In genomic region chr1:165169028-165169427, GRCh38 we compare ENCODE assay signal across 17 cellular contexts.
"Had no signal": no experiment of that assay in that cellular context is flagged by ENCODE, and none has a peak within 500 bp of the region (broad histone marks: within the 10 kb centered on the region; RNA-seq: fewer than 3 reads in every experiment).

No MANE protein-coding gene starts in this region.

- H3K36me3 ChIP-seq: tibial artery, vagina had no signal

- H3K27ac ChIP-seq: coronary artery, parathyroid adenoma, tibial artery, vagina had no signal

- H3K4me1 ChIP-seq: parathyroid adenoma, tibial artery, vagina had no signal

- H3K9me3 ChIP-seq: tibial artery, vagina had no signal

- H3K27me3 ChIP-seq: tibial artery, vagina had no signal

- DNase-seq: activated CD4-positive, alpha-beta T cell treated with anti-CD3 and anti-CD28 coated beads for 4 hours; activated CD8-positive, alpha-beta memory T cell treated with anti-CD3 and anti-CD28 coated beads, Interleukin-2, amount 50 U/mL, for 48 hours; activated gamma-delta T cell treated with Interleukin-2 at 50 U/mL for 16 hours; amniotic stem cell; central memory CD4-positive, alpha-beta T cell; foreskin fibroblast; left colon; naive B cell; retina; stimulated activated CD4-positive, alpha-beta T cell treated with anti-CD3 and anti-CD28 coated beads, Interleukin-2, amount 100 ng/mL, for 48 hours; stimulated activated naive B cell treated with anti-CD40 and anti-IgM and Interleukin-4, amounts not matched to agents 10 μg/mL and 1 μg/mL and 100 μg/mL, for 72 hours; T-helper 2 cell; tibial artery had no signal

- H3K4me3 ChIP-seq: coronary artery, lung, tibial artery, vagina had no signal

- ATAC-seq: left colon; stimulated activated naive B cell treated with anti-CD40 and anti-IgM and Interleukin-4, amounts not matched to agents 10 μg/mL and 1 μg/mL and 100 μg/mL, for 72 hours had no signal
